Comparison of ENCODE assay signal across 26 cellular contexts in the genomic region with DNA sequence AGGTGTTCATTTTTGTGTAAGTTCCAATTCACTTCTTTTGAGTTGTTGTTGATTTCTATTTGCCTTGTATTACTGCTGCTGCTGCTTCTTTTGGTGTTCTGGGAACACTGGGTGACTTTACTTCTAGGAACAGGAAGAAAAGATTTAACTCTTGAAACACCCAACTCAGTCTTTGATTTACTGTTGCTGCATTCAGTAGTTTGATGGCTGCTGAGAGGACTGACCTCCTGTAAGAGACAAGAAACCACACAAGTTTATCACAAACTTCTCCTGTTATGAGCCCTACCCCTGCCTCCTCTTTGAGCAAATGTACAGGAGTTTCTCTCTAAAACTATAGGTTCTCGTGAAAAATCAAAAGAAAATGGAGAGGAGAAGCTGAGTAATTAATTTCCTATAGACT.
"Had no signal": no experiment of that assay in that cellular context is flagged by ENCODE, and none has a peak within 500 bp of the region (broad histone marks: within the 10 kb centered on the region; RNA-seq: fewer than 3 reads in every experiment).

No MANE protein-coding gene starts in this region.

- H3K27ac ChIP-seq: left ventricle myocardium inferior, neural progenitor cell, neutrophil, parathyroid adenoma, right atrium auricular region, right lobe of liver, tibial nerve, uterus had no signal

- H3K4me1 ChIP-seq: left ventricle myocardium inferior, neural progenitor cell, parathyroid adenoma, right atrium auricular region, right lobe of liver, tibial nerve, uterus had no signal

- H3K4me3 ChIP-seq: left ventricle myocardium inferior, lung, neural progenitor cell, right atrium auricular region, right lobe of liver, smooth muscle cell, tibial nerve, uterus had no signal

- ATAC-seq: natural killer cell; right lobe of liver; stimulated activated memory B cell treated with anti-CD40 and anti-IgM and Interleukin-4, amounts not matched to agents 10 μg/mL and 1 μg/mL and 100 μg/mL, for 72 hours; stimulated activated naive CD8-positive, alpha-beta T cell treated with anti-CD3 and anti-CD28 coated beads, Interleukin-15, amount 100 ng/mL, for 72 hours had no signal

- H3K9me3 ChIP-seq: left ventricle myocardium inferior, neutrophil, right atrium auricular region, right lobe of liver, uterus had no signal

- H3K27me3 Mint-ChIP-seq: type B pancreatic cell had no signal

- H3K4me1 Mint-ChIP-seq: naive B cell; natural killer cell; neural progenitor cell; stimulated activated memory B cell treated with anti-CD40 and anti-IgM and Interleukin-4, amounts not matched to agents 10 μg/mL and 1 μg/mL and 100 μg/mL, for 72 hours; stimulated activated naive CD8-positive, alpha-beta T cell treated with anti-CD3 and anti-CD28 coated beads, Interleukin-15, amount 100 ng/mL, for 72 hours had no signal

- DNase-seq: islet precursor cell; left ventricle myocardium inferior; mesendoderm; naive B cell; natural killer cell; nephron progenitor cell; occipital lobe; right lobe of liver; stimulated activated CD4-positive, alpha-beta T cell treated with anti-CD3 and anti-CD28 coated beads, Interleukin-1b, Interleukin-23, amount 100 ng/mL, for 48 hours; stimulated activated CD4-positive, alpha-beta T cell treated with anti-CD3 and anti-CD28 coated beads, Interleukin-2, amount 100 ng/mL, for 48 hours; stimulated activated CD4-positive, alpha-beta T cell treated with anti-CD3 and anti-CD28 coated beads, Interleukin-4, amount 100 ng/mL, for 4 hours; stimulated activated CD8-positive, alpha-beta memory T cell treated with anti-CD3 and anti-CD28 coated beads, Interleukin-4, amount 100 ng/mL, for 48 hours; stimulated activated naive CD4-positive, alpha-beta T cell treated with Interleukin-2 at 50 U/mL for 16 hours; stimulated activated naive CD8-positive, alpha-beta T cell treated with anti-CD3 and anti-CD28 coated beads, Interleukin-15, amount 100 ng/mL, for 72 hours; substantia nigra; uterus had no signal

- H3K36me3 ChIP-seq: left ventricle myocardium inferior, neutrophil, right atrium auricular region, right lobe of liver, tibial nerve, uterus had no signal

- H3K27me3 ChIP-seq: neural progenitor cell, neutrophil, right atrium auricular region, right lobe of liver, tibial nerve, uterus had no signal

- H3K9me3 Mint-ChIP-seq: mesothelial cell of epicardium; nephron progenitor cell; neural progenitor cell; stimulated activated memory B cell treated with anti-CD40 and anti-IgM and Interleukin-4, amounts not matched to agents 10 μg/mL and 1 μg/mL and 100 μg/mL, for 72 hours; type B pancreatic cell had no signal

- H3K36me3 Mint-ChIP-seq: naive B cell; natural killer cell; neural progenitor cell; stimulated activated memory B cell treated with anti-CD40 and anti-IgM and Interleukin-4, amounts not matched to agents 10 μg/mL and 1 μg/mL and 100 μg/mL, for 72 hours had no signal

- H3K4me3 Mint-ChIP-seq: mesothelial cell of epicardium; naive B cell; natural killer cell; nephron progenitor cell; neural progenitor cell; stimulated activated memory B cell treated with anti-CD40 and anti-IgM and Interleukin-4, amounts not matched to agents 10 μg/mL and 1 μg/mL and 100 μg/mL, for 72 hours; stimulated activated naive CD8-positive, alpha-beta T cell treated with anti-CD3 and anti-CD28 coated beads, Interleukin-15, amount 100 ng/mL, for 72 hours; type B pancreatic cell had no signal

- H3K27ac Mint-ChIP-seq: mesothelial cell of epicardium; natural killer cell; nephron progenitor cell; neural progenitor cell; stimulated activated memory B cell treated with anti-CD40 and anti-IgM and Interleukin-4, amounts not matched to agents 10 μg/mL and 1 μg/mL and 100 μg/mL, for 72 hours; stimulated activated naive CD8-positive, alpha-beta T cell treated with anti-CD3 and anti-CD28 coated beads, Interleukin-15, amount 100 ng/mL, for 72 hours; type B pancreatic cell had no signal
